ENCODE assay signal across 20 cellular contexts in the genomic region with DNA sequence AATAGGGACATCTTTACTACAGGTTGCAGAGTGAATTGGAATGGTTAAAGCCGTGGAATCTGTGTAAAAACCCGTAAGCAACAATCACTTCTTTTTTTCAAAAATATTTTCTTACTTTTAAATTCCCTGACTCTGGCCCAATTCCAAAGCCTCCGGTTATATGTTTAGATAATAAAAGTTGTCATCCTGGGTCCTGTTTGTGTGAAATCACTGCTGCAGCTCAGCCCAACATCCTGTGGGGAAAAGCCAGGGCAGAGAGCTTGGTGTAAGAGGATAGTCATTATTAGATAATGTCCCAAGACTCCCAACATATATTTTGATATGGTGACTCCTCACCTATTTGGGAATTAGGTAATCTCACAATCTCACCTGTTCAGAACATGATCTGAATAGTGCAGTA.
"Had no signal": no experiment of that assay in that cellular context is flagged by ENCODE, and none has a peak within 500 bp of the region (broad histone marks: within the 10 kb centered on the region; RNA-seq: fewer than 3 reads in every experiment).

No MANE protein-coding gene starts in this region.

- H3K27ac ChIP-seq: colonic mucosa, ovary, suprapubic skin, transverse colon had no signal

- H3K4me3 ChIP-seq: colonic mucosa, heart left ventricle, mucosa of descending colon, ovary, smooth muscle cell, suprapubic skin, transverse colon had no signal

- H3K36me3 ChIP-seq: colonic mucosa, heart left ventricle, ovary, suprapubic skin, transverse colon had no signal

- H3K4me1 ChIP-seq: colonic mucosa, suprapubic skin had no signal

- H3K4me3 Mint-ChIP-seq: endodermal cell; naive thymus-derived CD8-positive, alpha-beta T cell had no signal

- FAIRE-seq: endothelial cell of umbilical vein, frontal cortex had no signal

- H3K9me3 ChIP-seq: colonic mucosa, heart left ventricle, mucosa of descending colon, ovary, suprapubic skin, transverse colon had no signal

- H3K27ac Mint-ChIP-seq: endodermal cell; naive thymus-derived CD8-positive, alpha-beta T cell; progenitor cell of endocrine pancreas had no signal

- H3K4me2 ChIP-seq: smooth muscle cell had no signal

- H3K4me1 Mint-ChIP-seq: naive thymus-derived CD8-positive, alpha-beta T cell had no signal

- H3K36me3 Mint-ChIP-seq: naive thymus-derived CD8-positive, alpha-beta T cell had no signal

- H3K27me3 ChIP-seq: colonic mucosa, ovary, transverse colon had no signal

- H3K9me3 Mint-ChIP-seq: endodermal cell had no signal

- DNase-seq: colonic mucosa; effector CD4-positive, alpha-beta T cell; endodermal cell; erythroblast; heart left ventricle; hippocampal formation; mammary epithelial cell; mucosa of descending colon; naive thymus-derived CD8-positive, alpha-beta T cell; ovary; right cardiac atrium; stimulated activated CD4-positive, alpha-beta T cell treated with anti-CD3 and anti-CD28 coated beads, Interleukin-2, amount 100 ng/mL, for 48 hours; stimulated activated naive CD8-positive, alpha-beta T cell treated with anti-CD3 and anti-CD28 coated beads, Interleukin-15, Interleukin-2, amounts not matched to agents 100 U/mL and 50 U/mL, for 24 hours; transverse colon had no signal

- H3K27me3 Mint-ChIP-seq: progenitor cell of endocrine pancreas had no signal

- ATAC-seq: heart left ventricle; left lobe of liver; mucosa of descending colon; naive thymus-derived CD8-positive, alpha-beta T cell; right cardiac atrium; stimulated activated naive CD8-positive, alpha-beta T cell treated with anti-CD3 and anti-CD28 coated beads, Interleukin-15, Interleukin-2, amounts not matched to agents 100 U/mL and 50 U/mL, for 24 hours had no signal
